ENCODE assay signal across 7 cellular contexts in genomic region chr5:167049043-167049663, GRCh38.
DNase-seq lines count a peak whose midpoint lies in the region; ATAC-seq and TF ChIP-seq lines count a peak whose summit lies in the region.

No MANE protein-coding gene starts in this region.

- H3K36me3 ChIP-seq in GM06990 (ENCODE audit: control insufficient read depth, insufficient read depth, low read length): no peaks in the 10 kb centered on the region

- H3K27me3 Mint-ChIP-seq in WTC11 (ENCODE audit: low read depth): no peaks in the 10 kb centered on the region

- no peak overlapping the region for H3K4me3 Mint-ChIP-seq in WTC11

- H3K36me3 Mint-ChIP-seq in WTC11: no peaks in the 10 kb centered on the region

- no peak overlapping the region for H3K4me3 ChIP-seq in GM06990 (replicated peaks; ENCODE audit: low read depth, low read length)

- peak; percentile 60 for ATAC-seq in WTC11

- DNase-seq in GM06990 (ENCODE audit: extremely low read depth, insufficient read length): no peak
- DNase-seq in H4 (ENCODE audit: low spot score): peak; percentile 79
- peak; percentile 75 for DNase-seq in NAMALWA (ENCODE audit: low spot score)
- DNase-seq in WTC11 (ENCODE audit: low spot score): peak; percentile 45
- DNase-seq in iPS-NIHi11 (ENCODE audit: low spot score): peak; percentile 34
- DNase-seq in GF-D8 (lab: John Stamatoyannopoulos, UW): no peak
- no peak for DNase-seq in ecto neural progenitor cell (ENCODE audit: low spot score)

- POLR2A ChIA-PET in WTC11 (lab: Charles Lee): no interaction called here

- H3K27ac Mint-ChIP-seq in WTC11: no peak overlapping the region

- peaks cover 10% of the 10 kb centered on the region for H3K4me1 Mint-ChIP-seq in WTC11

- no peaks in the 10 kb centered on the region for H3K27me3 ChIP-seq in GM06990 (replicated peaks; ENCODE audit: control insufficient read depth, insufficient read depth, low read length)

- peaks cover 1% of the 10 kb centered on the region; the same call in 1 of the 2 replicates for H3K9me3 Mint-ChIP-seq in WTC11

- TF ChIP-seq CTCF in GM06990 (IDR thresholded peaks at IDR 0.05; ENCODE audit: insufficient read depth, low read length, poor library complexity, severe bottlenecking) (peak; percentile 25), WTC11 (IDR thresholded peaks at IDR 0.05) (peak; percentile 56)

- CTCF ChIA-PET in WTC11 (lab: Charles Lee): interaction anchor here (0.8 to 2.9 kb wide), 6 partner anchors 19 to 196 kb away, joined by 3 to 29 read pairs (median 6); partner anchors contain the start of gene TENM2

TF ChIP-seq in WTC11, 78 proteins besides CTCF, POLR2A, EP300 and RAD21:
- peak; percentile 72 for TF ChIP-seq USF2 (CRISPR knock-in tag; IDR thresholded peaks at IDR 0.05)
- TF ChIP-seq E2F5 (CRISPR knock-in tag; IDR thresholded peaks at IDR 0.05): no peak
- TF ChIP-seq ZMAT4 (CRISPR knock-in tag; IDR thresholded peaks at IDR 0.05): no peak
- no peak for TF ChIP-seq EMX1 (CRISPR knock-in tag; IDR thresholded peaks at IDR 0.05)
- no peak for TF ChIP-seq ATF2 (CRISPR knock-in tag; IDR thresholded peaks at IDR 0.05; ENCODE audit: borderline replicate concordance, low read depth)
- no peak for TF ChIP-seq PRRX2 (CRISPR knock-in tag; IDR thresholded peaks at IDR 0.05)

Comparison
In these comparisons a context has a peak if more than half of its experiments do, and no peak if none do; other contexts are left out.
1. DNase-seq: peak in H4 (single experiment), NAMALWA (single experiment), WTC11 (single experiment) and iPS-NIHi11 (single experiment); none in GM06990 (single experiment), GF-D8 (single experiment) and ecto neural progenitor cell (single experiment).